ENCODE assay signal across 9 cellular contexts in the genomic region with DNA sequence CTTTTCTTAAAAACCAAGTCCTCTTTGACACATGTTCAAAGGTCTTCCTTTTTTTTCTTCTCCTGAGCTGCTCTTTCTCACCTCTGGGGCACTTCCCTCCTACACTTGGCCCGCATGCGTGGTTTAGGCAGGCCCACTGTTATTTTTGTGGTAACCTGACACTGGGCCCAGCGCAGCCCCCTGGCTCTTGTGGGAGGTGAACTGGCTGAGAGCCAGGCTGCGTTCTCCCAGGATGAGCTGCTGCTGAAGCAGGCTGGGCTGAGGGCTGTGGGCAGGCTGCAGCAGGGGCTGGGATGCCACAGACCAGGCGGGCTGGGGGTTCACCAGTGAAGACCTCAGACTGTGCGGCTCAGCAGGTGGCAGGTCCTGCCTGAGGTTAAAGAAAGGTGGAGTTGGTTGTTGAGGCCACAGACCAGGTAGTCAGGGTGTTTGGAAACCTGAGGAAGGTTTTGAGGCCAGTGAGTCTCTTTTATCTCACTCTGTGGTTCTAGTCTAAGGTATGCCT.
A peak's percentile ranks its signal among the peaks of the same experiment; 100 is the strongest.
DNase-seq lines count a peak whose midpoint lies in the region; ATAC-seq and TF ChIP-seq lines count a peak whose summit lies in the region.
"Had no signal": no experiment of that assay in that cellular context is flagged by ENCODE, and none has a peak within 500 bp of the region (broad histone marks: within the 10 kb centered on the region; RNA-seq: fewer than 3 reads in every experiment).

No MANE protein-coding gene starts in this region.

- H3K27ac ChIP-seq in HUES48 (ENCODE audit: low read depth, low read length): peak overlapping the region; percentile 79
- no peak overlapping the region for H3K27ac ChIP-seq in effector memory CD4-positive, alpha-beta T cell (ENCODE audit: insufficient read depth, low read length, poor library complexity, severe bottlenecking)
- H3K27ac ChIP-seq: HL-60 had no signal

- ATAC-seq in HG03571 (IDR thresholded peaks at IDR 0.05; ENCODE audit: unreplicated experiment) (no peak), GM18868 (IDR thresholded peaks at IDR 0.05; ENCODE audit: unreplicated experiment) (no peak)

- DNase-seq in NCI-H82 treated with DMSO at 0.1 percent for 48 hours (lab: John Stamatoyannopoulos, UW; ENCODE audit: unreplicated experiment) (peak; percentile 44), fibroblast of villous mesenchyme (ENCODE audit: low read depth) (peak; percentile 88), skeletal muscle cell (ENCODE audit: low read depth) (peak; percentile 86)
- no peak for DNase-seq in activated CD4-positive, alpha-beta T cell treated with anti-CD3 and anti-CD28 coated beads, Interleukin-2, amount 50 U/mL, for 48 hours
- no peak for DNase-seq in effector memory CD4-positive, alpha-beta T cell

- no peaks in the 10 kb centered on the region for H3K27me3 ChIP-seq in HUES48 (ENCODE audit: control insufficient read depth, insufficient read depth, low read length)
- H3K27me3 ChIP-seq in effector memory CD4-positive, alpha-beta T cell (replicated peaks; ENCODE audit: control insufficient read depth, insufficient read depth, low read length, poor library complexity, severe bottlenecking): no peaks in the 10 kb centered on the region

- H3K36me3 ChIP-seq in HUES48 (ENCODE audit: control insufficient read depth, insufficient read depth, low read length): no peaks in the 10 kb centered on the region
- no peaks in the 10 kb centered on the region for H3K36me3 ChIP-seq in effector memory CD4-positive, alpha-beta T cell (ENCODE audit: control insufficient read depth, insufficient read depth, low read length)

- peaks cover 50% of the 10 kb centered on the region for H3K4me1 ChIP-seq in HUES48 (ENCODE audit: control insufficient read depth, insufficient read depth, low read length)
- no peaks in the 10 kb centered on the region for H3K4me1 ChIP-seq in effector memory CD4-positive, alpha-beta T cell (ENCODE audit: control insufficient read depth, insufficient read depth, low read length, poor library complexity, severe bottlenecking)

- H3K4me3 ChIP-seq in HUES48 (ENCODE audit: low read depth, low read length) (peak overlapping the region; percentile 19; the same call in 1 of the 2 replicates), fibroblast of villous mesenchyme (ENCODE audit: low read depth, low read length) (no peak overlapping the region), skeletal muscle cell (ENCODE audit: low read depth, low read length) (no peak overlapping the region)
- H3K4me3 ChIP-seq in effector memory CD4-positive, alpha-beta T cell (ENCODE audit: insufficient read depth, low read depth, low read length, poor library complexity, severe bottlenecking): no peak overlapping the region

- no peak for TF ChIP-seq CTCF in fibroblast of villous mesenchyme (IDR thresholded peaks at IDR 0.05; ENCODE audit: insufficient read depth, low read depth, low read length)

- H3K9ac ChIP-seq in HUES48 (ENCODE audit: low read depth, low read length): no peak overlapping the region

- H3K9me3 ChIP-seq in HUES48 (ENCODE audit: control insufficient read depth, insufficient read depth, low read length): no peaks in the 10 kb centered on the region
- no peaks in the 10 kb centered on the region for H3K9me3 ChIP-seq in effector memory CD4-positive, alpha-beta T cell (ENCODE audit: control insufficient read depth, low read length)

Comparison
In these comparisons a context has a peak if more than half of its experiments do, and no peak if none do; other contexts are left out.
1. DNase-seq: peak in NCI-H82 treated with DMSO at 0.1 percent for 48 hours (single experiment), fibroblast of villous mesenchyme (single experiment) and skeletal muscle cell (single experiment); none in activated CD4-positive, alpha-beta T cell treated with anti-CD3 and anti-CD28 coated beads, Interleukin-2, amount 50 U/mL, for 48 hours (0 of 2) and effector memory CD4-positive, alpha-beta T cell (0 of 3).